ENCODE assay signal across 1 cellular context in genomic region chr6:27809939-27810767, GRCh38.
TF ChIP-seq lines count a peak whose summit lies in the region.

No MANE protein-coding gene starts in this region.

TF ChIP-seq in K562, 482 proteins besides CTCF, POLR2A, EP300 and RAD21 (continued from another document and continues in another):
- TF ChIP-seq ZBTB2 (IDR thresholded peaks at IDR 0.05): peak; percentile 36; the same call in 1 of the 2 replicates
- TF ChIP-seq TAF1 (IDR thresholded peaks at IDR 0.05; ENCODE audit: control insufficient read depth, extremely low read depth, insufficient read depth, low read length, severe bottlenecking): peak; percentile 87
- TF ChIP-seq MIER1 (IDR thresholded peaks at IDR 0.05; ENCODE audit: low read depth): 0 out of 2 replicates have a peak, but pooled peaks have one; percentile 28
- TF ChIP-seq BCL6 (CRISPR knock-in tag; IDR thresholded peaks at IDR 0.05): no peak
- TF ChIP-seq AFF1 (IDR thresholded peaks at IDR 0.05; ENCODE audit: low read depth in 1 of 2, partially characterized antibody in 2 of 2): peak; percentile 86 to 97
- no peak for TF ChIP-seq HIVEP1 (CRISPR knock-in tag; IDR thresholded peaks at IDR 0.05)
- TF ChIP-seq ZNF143 (CRISPR knock-in tag; IDR thresholded peaks at IDR 0.05): peak; percentile 53; the same call in 1 of the 2 replicates
- peak in 1 of 2 experiments; percentile 54; a peak in 1 of 4 replicates for TF ChIP-seq MLX (CRISPR knock-in tag; conservative IDR thresholded peaks at IDR 0.05)
- peak; percentile 78 for TF ChIP-seq NELFE (IDR thresholded peaks at IDR 0.05; ENCODE audit: insufficient read depth, insufficient read length)
- no peak for TF ChIP-seq PRDM10 (IDR thresholded peaks at IDR 0.05; ENCODE audit: partially characterized antibody)
- no peak for TF ChIP-seq MAFG (tag; conservative IDR thresholded peaks at IDR 0.05)
- peak; percentile 77 for TF ChIP-seq FOS (IDR thresholded peaks at IDR 0.05; ENCODE audit: extremely low read depth, insufficient read length)
- TF ChIP-seq TSC22D4 (tag; IDR thresholded peaks at IDR 0.05): no peak
- peak; percentile 83 for TF ChIP-seq ETV5 (CRISPR knock-in tag; IDR thresholded peaks at IDR 0.05; ENCODE audit: low read depth)
- no peak for TF ChIP-seq ZNF57 (CRISPR knock-in tag; IDR thresholded peaks at IDR 0.05)
- no peak; the same call in none of the 2 replicates for TF ChIP-seq USF1 (CRISPR knock-in tag; IDR thresholded peaks at IDR 0.05)
- peak; percentile 71 for TF ChIP-seq FOXM1 (IDR thresholded peaks at IDR 0.05; ENCODE audit: low read depth)
- TF ChIP-seq FOXM1 (CRISPR knock-in tag; IDR thresholded peaks at IDR 0.05; ENCODE audit: low read depth): peak; percentile 92
- no peak for TF ChIP-seq SRF (CRISPR knock-in tag; IDR thresholded peaks at IDR 0.05)
- peak; percentile 21; the same call in 1 of the 2 replicates for TF ChIP-seq VEZF1 (CRISPR knock-in tag; IDR thresholded peaks at IDR 0.05)
- TF ChIP-seq HLTF (IDR thresholded peaks at IDR 0.05): peak; percentile 85; the same call in 1 of the 2 replicates
- TF ChIP-seq ZNF146 (CRISPR knock-in tag; IDR thresholded peaks at IDR 0.05; ENCODE audit: unreplicated experiment): peak; percentile 40
- TF ChIP-seq EWSR1 (IDR thresholded peaks at IDR 0.05; ENCODE audit: borderline replicate concordance, low read depth, partially characterized antibody): no peak
- no peak for TF ChIP-seq TBP (optimal IDR thresholded peaks at IDR 0.05; ENCODE audit: low read depth, low read length)
- TF ChIP-seq ZNF282 (CRISPR knock-in tag; IDR thresholded peaks at IDR 0.05): no peak
- TF ChIP-seq CUX1 (CRISPR knock-in tag; IDR thresholded peaks at IDR 0.05): no peak
- peak; percentile 70; the same call in 1 of the 2 replicates for TF ChIP-seq CC2D1A (IDR thresholded peaks at IDR 0.05)
- peak; percentile 67; the same call in 1 of the 2 replicates for TF ChIP-seq STAT6 (CRISPR knock-in tag; IDR thresholded peaks at IDR 0.05)
- TF ChIP-seq MYNN (IDR thresholded peaks at IDR 0.05): peak; percentile 68
- no peak for TF ChIP-seq MYNN (CRISPR knock-in tag; IDR thresholded peaks at IDR 0.05)
- peak; percentile 47 for TF ChIP-seq NEUROD1 (IDR thresholded peaks at IDR 0.05; ENCODE audit: borderline replicate concordance, low read depth, low read length, partially characterized antibody)
- peak; percentile 43 for TF ChIP-seq KLF13 (tag; IDR thresholded peaks at IDR 0.05; ENCODE audit: borderline replicate concordance, low read depth)
- no peak for TF ChIP-seq ZNF766 (CRISPR knock-in tag; conservative IDR thresholded peaks at IDR 0.05)
- no peak for TF ChIP-seq ZC3H11A (IDR thresholded peaks at IDR 0.05; ENCODE audit: low read depth, low read length)
- no peak for TF ChIP-seq KAT8 (IDR thresholded peaks at IDR 0.05; ENCODE audit: low read depth)
- TF ChIP-seq ZFP91 (CRISPR knock-in tag; IDR thresholded peaks at IDR 0.05): 0 out of 2 replicates have a peak, but pooled peaks have one; percentile 63
